Comparison of ENCODE assay signal across 7 cellular contexts in the genomic region with DNA sequence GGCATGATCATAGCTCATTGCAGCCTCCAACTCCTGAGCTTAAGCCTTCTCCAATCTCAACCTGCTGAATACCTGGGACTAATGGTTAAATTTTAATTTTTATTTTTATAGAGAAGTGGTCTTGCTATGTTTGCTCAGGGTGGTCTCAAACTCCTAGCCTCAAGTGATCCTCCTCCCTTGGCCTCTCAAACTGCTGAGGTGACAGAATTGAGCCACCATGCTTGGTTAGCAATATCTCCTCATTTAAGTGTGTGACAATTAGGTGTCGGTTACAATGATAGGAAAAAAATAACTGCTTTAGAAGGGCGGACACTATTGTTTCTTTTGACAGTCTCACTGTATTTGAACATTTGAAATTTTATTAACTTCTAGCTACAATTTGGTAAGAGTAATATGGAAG.
"Had no signal": no experiment of that assay in that cellular context is flagged by ENCODE, and none has a peak within 500 bp of the region (broad histone marks: within the 10 kb centered on the region; RNA-seq: fewer than 3 reads in every experiment).

No MANE protein-coding gene starts in this region.

- FAIRE-seq: HTR-8/SVneo, K562 had no signal

- H3K4me3 ChIP-seq: K562 had no signal

- ATAC-seq: K562 had no signal

- H3K27ac ChIP-seq: HL-60, KMS-11 had no signal

- H3K9ac ChIP-seq: KMS-11 had no signal

- H3K4me2 ChIP-seq: KMS-11 had no signal

- DNase-seq: IMR-90, KBM-7, KG1 had no signal
